Comparison of ENCODE assay signal across 11 cellular contexts in the genomic region with DNA sequence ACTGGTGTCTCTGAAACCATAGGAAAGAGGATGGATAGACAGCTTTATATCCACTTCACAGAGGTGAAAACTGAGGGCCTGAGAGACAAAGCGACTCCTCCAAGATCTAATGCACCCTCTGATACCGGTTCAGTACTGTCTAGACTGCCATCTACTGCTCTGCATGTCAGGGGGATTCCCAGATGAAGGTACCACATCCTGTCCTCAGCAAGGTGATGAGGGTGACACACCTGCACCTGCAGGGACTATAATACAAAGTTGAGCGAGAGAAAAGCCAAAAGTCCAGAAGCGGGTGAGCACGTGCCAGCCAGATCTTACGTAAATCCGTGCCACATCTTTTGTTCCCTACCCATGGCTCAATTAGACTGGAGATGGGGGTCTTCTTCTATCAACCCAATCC. TPM values are rescaled to one million over a fixed set of nuclear protein-coding genes. Genes with fewer than 3 reads are reported as not detected.
DNase-seq lines count a peak whose midpoint lies in the region; ATAC-seq, FAIRE-seq and TF ChIP-seq lines count a peak whose summit lies in the region.
"Had no signal": no experiment of that assay in that cellular context is flagged by ENCODE, and none has a peak within 500 bp of the region (broad histone marks: within the 10 kb centered on the region; RNA-seq: fewer than 3 reads in every experiment).

No MANE protein-coding gene starts in this region.

- in situ Hi-C loops in K562 (cut with MboI), result no loop called here

- peak; percentile 11 for TF ChIP-seq CTCF in SU-DHL-6 (IDR thresholded peaks at IDR 0.05; ENCODE audit: insufficient read depth, low read length, poor library complexity, severe bottlenecking)
- no peak for TF ChIP-seq CTCF in K562 (IDR thresholded peaks at IDR 0.05 in 2 of 3, conservative IDR thresholded peaks at IDR 0.05 in 1 of 3; ENCODE audit: insufficient read depth in 2 of 3, low read depth in 1 of 3, low read length in 3 of 3)
- TF ChIP-seq CTCF in stomach (IDR thresholded peaks at IDR 0.05), result no peak
- no peak for TF ChIP-seq CTCF in esophagus squamous epithelium (IDR thresholded peaks at IDR 0.05)

- no peaks in the 10 kb centered on the region for H4K20me1 ChIP-seq in BLaER1 treated with 17β-estradiol and CSF1 and Interleukin-3, amounts not matched to agents 10 nM and 100 nM
- H4K20me1 ChIP-seq in SU-DHL-6 (ENCODE audit: low read depth, low read length), result no peaks in the 10 kb centered on the region
- H4K20me1 ChIP-seq in K562 (replicated peaks; ENCODE audit: control insufficient read depth, insufficient read depth, low read length), result no peaks in the 10 kb centered on the region

- H3K4me2 ChIP-seq in BLaER1 treated with 17β-estradiol and CSF1 and Interleukin-3, amounts not matched to agents 10 nM and 100 nM, result peak overlapping the region in 10 of 11 experiments; percentile 73 to 88 (median 83); a peak in 14 of 22 replicates
- H3K4me2 ChIP-seq in SU-DHL-6 (ENCODE audit: low read depth, low read length, poor library complexity, severe bottlenecking), result peak overlapping the region; percentile 98
- H3K4me2 ChIP-seq in K562 (ENCODE audit: insufficient read depth, low read length), result no peak overlapping the region

- WGBS in K562 (ENCODE audit: insufficient coverage, low coverage, missing lambda C conversion rate), result 62% methylated on average over 7 of the region's 7 CpGs
- WGBS in stomach, 5 donors, result 82 to 93% (median 88%) methylated on average over 7 of the region's 7 CpGs
- WGBS in esophagus squamous epithelium, 2 donors, result 70 to 72% methylated on average over 7 of the region's 7 CpGs

- FAIRE-seq in K562 (lab: Jason Lieb, UNC), result no peak

- no peak overlapping the region for H3K9ac ChIP-seq in BLaER1 treated with 17β-estradiol and CSF1 and Interleukin-3, amounts not matched to agents 10 nM and 100 nM
- H3K9ac ChIP-seq in SU-DHL-6 (ENCODE audit: low read length) (peak overlapping the region; percentile 77), K562 (ENCODE audit: insufficient read depth in 1 of 2, low read depth in 2 of 2, low read length in 2 of 2) (no peak overlapping the region)

- peaks cover 56% of the 10 kb centered on the region for H3F3A ChIP-seq in SU-DHL-6 (ENCODE audit: insufficient read depth)

- H3K9me2 ChIP-seq in SU-DHL-6 (replicated peaks; ENCODE audit: insufficient read depth, low read length), result no peaks in the 10 kb centered on the region

- TF ChIP-seq RAD21 in K562 (CRISPR knock-in tag; conservative IDR thresholded peaks at IDR 0.05 in 1 of 2, IDR thresholded peaks at IDR 0.05 in 1 of 2), result no peak

- POLR2A ChIA-PET in K562 (lab: Yijun Ruan, JAX), result no interaction called here

- no peaks in the 10 kb centered on the region for H3K27me3 ChIP-seq in BLaER1 treated with 17β-estradiol and CSF1 and Interleukin-3, amounts not matched to agents 10 nM and 100 nM
- H3K27me3 ChIP-seq in SU-DHL-6 (ENCODE audit: low read length), result no peaks in the 10 kb centered on the region
- H3K27me3 ChIP-seq in K562 (ENCODE audit: control insufficient read depth in 2 of 2, insufficient read depth in 2 of 2, low read length in 2 of 2), result no peaks in the 10 kb centered on the region
- no peaks in the 10 kb centered on the region for H3K27me3 ChIP-seq in stomach
- H3K27me3 ChIP-seq in esophagus squamous epithelium, result peaks cover 0 to 33% (median 0%) of the 10 kb centered on the region in 4 donors

- no peak for TF ChIP-seq POLR2A in K562 (conservative IDR thresholded peaks at IDR 0.05)
- no peak for TF ChIP-seq POLR2A in stomach (IDR thresholded peaks at IDR 0.05)
- TF ChIP-seq POLR2A in esophagus squamous epithelium (IDR thresholded peaks at IDR 0.05), result no peak

- DNase-seq in K562 (ENCODE audit: extremely low read depth in 1 of 4, low spot score in 3 of 4) (no peak), middle frontal gyrus (ENCODE audit: extremely low spot score, low spot score) (no peak), stomach (no peak), retina (no peak), esophagus squamous epithelium (lab: John Stamatoyannopoulos, UW) (no peak)
- DNase-seq: activated CD8-positive, alpha-beta memory T cell treated with anti-CD3 and anti-CD28 coated beads for 24 hours; dermis blood vessel endothelial cell; PC-3 had no signal

- H3K27ac ChIP-seq in BLaER1 treated with 17β-estradiol and CSF1 and Interleukin-3, amounts not matched to agents 10 nM and 100 nM, result peak overlapping the region in 1 of 11 experiments; percentile 54; a peak in 2 of 22 replicates
- peak overlapping the region; percentile 99 for H3K27ac ChIP-seq in SU-DHL-6 (ENCODE audit: low read depth, low read length)
- no peak overlapping the region for H3K27ac ChIP-seq in K562 (ENCODE audit: extremely low read depth, low read depth, low read length)
- H3K27ac ChIP-seq in stomach, result no peak overlapping the region
- H3K27ac ChIP-seq in esophagus squamous epithelium, result no peak overlapping the region

- H3K79me2 ChIP-seq in SU-DHL-6 (ENCODE audit: insufficient read depth, low read length) (0 out of 2 replicates have a peak, but pooled peaks cover 8% of the 10 kb centered on the region), K562 (ENCODE audit: control insufficient read depth, insufficient read depth, low read length) (no peaks in the 10 kb centered on the region)

- H3K4me3 ChIP-seq in BLaER1 treated with 17β-estradiol and CSF1 and Interleukin-3, amounts not matched to agents 10 nM and 100 nM, result no peak overlapping the region
- peak overlapping the region; percentile 16 for H3K4me3 ChIP-seq in SU-DHL-6 (ENCODE audit: insufficient read depth, low read length, poor library complexity, severe bottlenecking)
- no peak overlapping the region for H3K4me3 ChIP-seq in K562
- no peak overlapping the region for H3K4me3 ChIP-seq in stomach
- H3K4me3 ChIP-seq in esophagus squamous epithelium, result no peak overlapping the region

- intact Hi-C loops in K562 (cut with micrococcal nuclease), result no loop called here
- intact Hi-C loops in stomach (cut with DNase I; ENCODE audit: low total_unique reads), result no loop called here
- intact Hi-C loops in esophagus squamous epithelium (cut with DNase I), result no loop called here

- CTCF ChIA-PET in K562 (lab: Yijun Ruan, JAX; ENCODE audit: low intra/inter-chr PET ratio), result no interaction called here

- no peaks in the 10 kb centered on the region for H3K36me3 ChIP-seq in BLaER1 treated with 17β-estradiol and CSF1 and Interleukin-3, amounts not matched to agents 10 nM and 100 nM
- no peaks in the 10 kb centered on the region for H3K36me3 ChIP-seq in SU-DHL-6 (ENCODE audit: low read length)
- no peaks in the 10 kb centered on the region for H3K36me3 ChIP-seq in K562 (ENCODE audit: control insufficient read depth, insufficient read depth, low read length)
- no peaks in the 10 kb centered on the region for H3K36me3 ChIP-seq in stomach
- no peaks in the 10 kb centered on the region for H3K36me3 ChIP-seq in esophagus squamous epithelium

- no TSS peak for BruUV-seq in K562 (replicated peaks; lab: Mats Ljungman, UMichigan)

- ATAC-seq in GM18907 (IDR thresholded peaks at IDR 0.05; ENCODE audit: unreplicated experiment), result peak; percentile 29
- no peak for ATAC-seq in K562

- TF ChIP-seq EP300 in K562 (IDR thresholded peaks at IDR 0.05; ENCODE audit: low read length) (no peak), stomach (IDR thresholded peaks at IDR 0.05) (no peak)

- H3K9me3 ChIP-seq in BLaER1 treated with 17β-estradiol and CSF1 and Interleukin-3, amounts not matched to agents 10 nM and 100 nM (replicated peaks in 1 of 11), result no peaks in the 10 kb centered on the region
- H3K9me3 ChIP-seq in SU-DHL-6 (ENCODE audit: insufficient read depth, low read length) (no peaks in the 10 kb centered on the region), K562 (replicated peaks; ENCODE audit: control insufficient read depth, insufficient read depth, low read depth, low read length) (no peaks in the 10 kb centered on the region), stomach (no peaks in the 10 kb centered on the region), esophagus squamous epithelium (no peaks in the 10 kb centered on the region)

- peaks cover 31 to 58% (median 51%) of the 10 kb centered on the region in 10 experiments for H3K4me1 ChIP-seq in BLaER1 treated with 17β-estradiol and CSF1 and Interleukin-3, amounts not matched to agents 10 nM and 100 nM
- H3K4me1 ChIP-seq in K562 (replicated peaks in 1 of 2; ENCODE audit: control insufficient read depth in 2 of 2, insufficient read depth in 2 of 2, low read length in 2 of 2) (peaks cover 0 to 10% of the 10 kb centered on the region in 2 experiments; a peak in 4 of 5 replicates), stomach (peaks cover 17 to 36% (median 27%) of the 10 kb centered on the region in 4 donors), esophagus squamous epithelium (no peaks in the 10 kb centered on the region)

- no peaks in the 10 kb centered on the region for H3K9me1 ChIP-seq in K562 (ENCODE audit: control insufficient read depth, insufficient read depth, low read length)

- H2AFZ ChIP-seq in SU-DHL-6 (ENCODE audit: low read depth, low read length, severe bottlenecking) (peak overlapping the region; percentile 8), K562 (ENCODE audit: low read depth, low read length) (no peak overlapping the region)

RNA-seq across cellular contexts. Expression of a gene that starts 32.5 kb away (rescaled TPM):
- 7.6 and 9.1 TPM in 2 replicates for total RNA-seq in K562 (2011; cell fraction: chromatin; rRNA removed; ENCODE audit: low replicate concordance)
- total RNA-seq in K562 (2011; cell fraction: nucleolus; rRNA removed), result 13.3 and 13.7 TPM in 2 replicates
- 10.1 and 12.0 TPM in 2 replicates for total RNA-seq in K562 (2011; cell fraction: nucleoplasm; rRNA removed)
- 37.0 and 46.8 TPM in 2 replicates for total RNA-seq in K562 (2014; rRNA removed)
- total RNA-seq in K562 (2014; rRNA removed; fragmentation: Illumina TruSeq; extraction: Trizol), result 17.7 and 17.8 TPM in 2 replicates
- 24.0 and 24.9 TPM in 2 replicates for total RNA-seq in K562 (2015; rRNA removed; fragmentation: Illumina TruSeq; extraction: Trizol)
- total RNA-seq in K562 (2021), result 30.5 and 39.1 TPM in 2 replicates
- 4.8 and 9.0 TPM in 2 replicates for polyA plus RNA-seq in K562 (2011; rRNA removed)
- 4.5 and 21.4 TPM in 2 replicates for polyA plus RNA-seq in K562 (2011; cell fraction: cytosol; rRNA removed)
- 7.4 and 25.5 TPM in 2 replicates for polyA plus RNA-seq in K562 (2011; cell fraction: nucleus; rRNA removed)
- 45.6 and 82.2 TPM in 2 replicates for polyA plus RNA-seq in K562 (2012)
- polyA plus RNA-seq in K562 (2014; fragmentation: Illumina TruSeq; extraction: Trizol), result 16.7 and 19.3 TPM in 2 replicates
- 1 to 10 TPM; 3.4 to 6.3 TPM for polyA plus RNA-seq in K562 (2014; fragmentation: Nextera tagmentation; extraction: Ambion mirVana)
- polyA plus RNA-seq in K562 (2014; rRNA removed), result 23.1 and 32.2 TPM in 2 replicates
- 2.8 and 7.0 TPM in 2 replicates for polyA minus RNA-seq in K562 (2011; rRNA and poly(A)+ RNA removed)
- 7.7 and 23.0 TPM in 2 replicates for polyA minus RNA-seq in K562 (2011; cell fraction: cytosol; rRNA and poly(A)+ RNA removed)
- 12.7 and 22.8 TPM in 2 replicates for polyA minus RNA-seq in K562 (2011; cell fraction: nucleus; rRNA and poly(A)+ RNA removed)
- 100 to 1,000 TPM in 1 of 5 donors, 10 to 100 TPM in 3, 1 to 10 TPM in 1; 4.7 to 101 (median 43.1) TPM for total RNA-seq in stomach
- 10 to 100 TPM; 20.5 to 54.5 (median 41.3) TPM for polyA plus RNA-seq in stomach
- total RNA-seq in esophagus squamous epithelium, result 10 to 100 TPM; 38.6 to 92.1 (median 75.4) TPM
